Comparison of ENCODE assay signal across 10 cellular contexts in genomic region chr3:108006077-108006675, GRCh38.
DNase-seq lines count a peak whose midpoint lies in the region; ATAC-seq and TF ChIP-seq lines count a peak whose summit lies in the region.
"Had no signal": no experiment of that assay in that cellular context is flagged by ENCODE, and none has a peak within 500 bp of the region (broad histone marks: within the 10 kb centered on the region; RNA-seq: fewer than 3 reads in every experiment).

No MANE protein-coding gene starts in this region.

- intact Hi-C loops in dorsolateral prefrontal cortex (cut with DNase I): no loop called here

- H3K4me3 ChIP-seq in AG10803 (ENCODE audit: low read length) (no peak overlapping the region), dorsolateral prefrontal cortex (no peak overlapping the region)

- DNase-seq in AG10803 (ENCODE audit: low read depth): peak; percentile 27
- DNase-seq in NCI-H82 (lab: John Stamatoyannopoulos, UW): peak; percentile 57
- DNase-seq in dorsolateral prefrontal cortex: peak in 1 of 10 donors; percentile 33
- no peak for DNase-seq in memory B cell (ENCODE audit: low spot score in 2 of 2)
- DNase-seq in pons (ENCODE audit: low spot score): no peak
- no peak for DNase-seq in NCI-H774 (lab: John Stamatoyannopoulos, UW)
- DNase-seq: stimulated activated CD4-positive, alpha-beta T cell treated with anti-CD3 and anti-CD28 coated beads, Interleukin-15, amount 100 ng/mL, for 24 hours had no signal

- H3K4me1 Mint-ChIP-seq in memory B cell: peaks cover 16% of the 10 kb centered on the region

- TF ChIP-seq CTCF in AG10803 (conservative IDR thresholded peaks at IDR 0.05; ENCODE audit: low read length): no peak
- no peak for TF ChIP-seq CTCF in dorsolateral prefrontal cortex (IDR thresholded peaks at IDR 0.05 in 54 of 56, conservative IDR thresholded peaks at IDR 0.05 in 2 of 56; ENCODE audit: low read depth in 1 of 56, partially characterized antibody in 56 of 56)

- ATAC-seq in memory B cell (ENCODE audit: low read depth): no peak
- no peak for ATAC-seq in GM21528 (IDR thresholded peaks at IDR 0.05; ENCODE audit: low FRiP score, unreplicated experiment)
- ATAC-seq in HG03025 (IDR thresholded peaks at IDR 0.05; ENCODE audit: low FRiP score, unreplicated experiment): no peak

- H3K27ac ChIP-seq in dorsolateral prefrontal cortex: peak overlapping the region in 40 of 59 donors; percentile 1 to 83 (median 44)

- H3K27me3 Mint-ChIP-seq in memory B cell: peaks cover 4% of the 10 kb centered on the region

- peak overlapping the region; percentile 15 for H3K4me3 Mint-ChIP-seq in memory B cell
- H3K4me3 Mint-ChIP-seq: activated naive CD8-positive, alpha-beta T cell had no signal

- no peak overlapping the region for H3K27ac Mint-ChIP-seq in memory B cell
- H3K27ac Mint-ChIP-seq: activated naive CD8-positive, alpha-beta T cell had no signal

- no peaks in the 10 kb centered on the region for H3K36me3 Mint-ChIP-seq in memory B cell
- H3K36me3 Mint-ChIP-seq: activated naive CD8-positive, alpha-beta T cell had no signal

- no peaks in the 10 kb centered on the region for H3K27me3 ChIP-seq in dorsolateral prefrontal cortex

- no peaks in the 10 kb centered on the region for H3K9me3 Mint-ChIP-seq in memory B cell

Comparison
In these comparisons a context has a peak if more than half of its experiments do, and no peak if none do; other contexts are left out.
1. DNase-seq: peak in AG10803 (single experiment) and NCI-H82 (single experiment); none in memory B cell (0 of 2), pons (single experiment) and NCI-H774 (single experiment).